8 cellular contexts compared by ENCODE assay signal in genomic region chr5:60295423-60295822, GRCh38.
DNase-seq lines count a peak whose midpoint lies in the region; ATAC-seq and TF ChIP-seq lines count a peak whose summit lies in the region.

No MANE protein-coding gene starts in this region.

- no peak overlapping the region for H3K27ac Mint-ChIP-seq in brain

- peaks cover 12% of the 10 kb centered on the region for H3K4me1 Mint-ChIP-seq in brain

- peaks cover 0 to 8% (median 5%) of the 10 kb centered on the region in 5 experiments for H3K9me3 Mint-ChIP-seq in brain

- H3K4me1 ChIP-seq in Peyer's patch: no peaks in the 10 kb centered on the region

- H3K4me3 Mint-ChIP-seq in brain: no peak overlapping the region

- no peaks in the 10 kb centered on the region for H3K9me3 ChIP-seq in Peyer's patch

- TF ChIP-seq CTCF in GM12872 (IDR thresholded peaks at IDR 0.05; ENCODE audit: insufficient read depth, low read depth, low read length) (peak; percentile 61), brain (conservative IDR thresholded peaks at IDR 0.05) (peak; percentile 58 to 64), Peyer's patch (IDR thresholded peaks at IDR 0.05) (peak in 3 of 6 experiments; percentile 33 to 37 (median 35))

- DNase-seq in midbrain (lab: John Stamatoyannopoulos, UW): peak; percentile 17
- no peak for DNase-seq in NCI-H1092 (lab: John Stamatoyannopoulos, UW)
- DNase-seq in Peyer's patch: no peak
- DNase-seq in activated naive CD4-positive, alpha-beta T cell (lab: John Stamatoyannopoulos, UW): no peak
- DNase-seq in NCI-H146 (lab: John Stamatoyannopoulos, UW): no peak

- H3K27me3 ChIP-seq in Peyer's patch: no peaks in the 10 kb centered on the region

- ATAC-seq in HG03521 (IDR thresholded peaks at IDR 0.05; ENCODE audit: unreplicated experiment): peak; percentile 62

- H3K27me3 Mint-ChIP-seq in brain: peaks cover 5% of the 10 kb centered on the region

- H3K4me3 ChIP-seq in Peyer's patch: no peak overlapping the region

- no peaks in the 10 kb centered on the region for H3K36me3 ChIP-seq in Peyer's patch

- H3K36me3 Mint-ChIP-seq in brain: no peaks in the 10 kb centered on the region

- TF ChIP-seq POLR2A in Peyer's patch (IDR thresholded peaks at IDR 0.05): no peak

- H3K27ac ChIP-seq in Peyer's patch: no peak overlapping the region
